In genomic region chr11:8060801-8061554, GRCh38 we compare ENCODE assay signal across 16 cellular contexts. TPM values are rescaled to one million over a fixed set of nuclear protein-coding genes. Genes with fewer than 3 reads are reported as not detected.
DNase-seq lines count a peak whose midpoint lies in the region; TF ChIP-seq lines count a peak whose summit lies in the region.
"Had no signal": no experiment of that assay in that cellular context is flagged by ENCODE, and none has a peak within 500 bp of the region (broad histone marks: within the 10 kb centered on the region; RNA-seq: fewer than 3 reads in every experiment).

No MANE protein-coding gene starts in this region.

- H3K36me3 ChIP-seq in thyroid gland (no peaks in the 10 kb centered on the region), endodermal cell (ENCODE audit: control insufficient read depth, insufficient read depth, low read length) (no peaks in the 10 kb centered on the region)
- H3K36me3 ChIP-seq: tibial nerve had no signal

- peak; percentile 33 for DNase-seq in activated effector memory CD4-positive, alpha-beta T cell treated with anti-CD3 and anti-CD28 coated beads, Interleukin-2, amount 50 U/mL, for 16 hours
- DNase-seq in activated effector memory CD4-positive, alpha-beta T cell treated with Interleukin-2 at 50 U/mL for 16 hours: no peak
- DNase-seq in astrocyte of the spinal cord (ENCODE audit: low read depth, low spot score) (peak; percentile 43), mesenteric fat pad (ENCODE audit: low spot score) (peak; percentile 83), thyroid gland (no peak), endodermal cell (no peak), KBM-7 (no peak)
- no peak for DNase-seq in activated naive CD4-positive, alpha-beta T cell treated with anti-CD3 and anti-CD28 coated beads, Interleukin-2, amount 10 ng/mL, durations not matched to agents 7 days and 5 days
- DNase-seq: cortex of kidney, foreskin melanocyte, islet precursor cell, NCI-H187, small intestine had no signal

- TF ChIP-seq CTCF in astrocyte of the spinal cord (IDR thresholded peaks at IDR 0.05; ENCODE audit: low read depth, low read length) (no peak), thyroid gland (IDR thresholded peaks at IDR 0.05) (no peak), endodermal cell (conservative IDR thresholded peaks at IDR 0.05) (no peak)

- H3K27ac Mint-ChIP-seq in endodermal cell: no peak overlapping the region
- no peak overlapping the region for H3K27ac Mint-ChIP-seq in activated naive CD4-positive, alpha-beta T cell treated with anti-CD3 and anti-CD28 coated beads, Interleukin-2, amount 10 ng/mL, durations not matched to agents 7 days and 5 days

- in situ Hi-C loops in astrocyte of the spinal cord (cut with HindIII; ENCODE audit: low sequenced_read_pairs): no loop called here
- in situ Hi-C loops in KBM-7 (cut with MboI; ENCODE audit: low pct_unique_long_range_greater_than_20kb, low sequenced_read_pairs): no loop called here

- H3K4me3 Mint-ChIP-seq in endodermal cell: no peak overlapping the region
- no peak overlapping the region for H3K4me3 Mint-ChIP-seq in activated naive CD4-positive, alpha-beta T cell treated with anti-CD3 and anti-CD28 coated beads, Interleukin-2, amount 10 ng/mL, durations not matched to agents 7 days and 5 days

- peaks cover 5% of the 10 kb centered on the region for H3K27me3 Mint-ChIP-seq in endodermal cell (ENCODE audit: insufficient read depth)
- no peaks in the 10 kb centered on the region for H3K27me3 Mint-ChIP-seq in activated naive CD4-positive, alpha-beta T cell treated with anti-CD3 and anti-CD28 coated beads, Interleukin-2, amount 10 ng/mL, durations not matched to agents 7 days and 5 days

- CTCF ChIA-PET in activated naive CD4-positive, alpha-beta T cell treated with anti-CD3 and anti-CD28 coated beads, Interleukin-2, amount 10 ng/mL, durations not matched to agents 7 days and 5 days (lab: Charles Lee): interaction anchor here (1.1 kb wide), 1 partner anchor 38 kb away, joined by 7 read pairs; no protein-coding TSS in a partner anchor

- no peak overlapping the region for H3K9ac ChIP-seq in endodermal cell (ENCODE audit: extremely low read depth, low read length, poor library complexity, severe bottlenecking)
- H3K9ac ChIP-seq: KMS-11 had no signal

- H3K9me3 ChIP-seq in thyroid gland (no peaks in the 10 kb centered on the region), endodermal cell (ENCODE audit: control insufficient read depth, low read length) (no peaks in the 10 kb centered on the region)
- H3K9me3 ChIP-seq: tibial nerve had no signal

- H3K4me1 ChIP-seq in thyroid gland (peaks cover 30 to 68% of the 10 kb centered on the region in 2 donors), endodermal cell (ENCODE audit: control insufficient read depth, insufficient read depth, low read length) (no peaks in the 10 kb centered on the region)

- intact Hi-C loops in thyroid gland (cut with DNase I): no loop called here

- H3K27ac ChIP-seq in thyroid gland: peak overlapping the region in 2 of 3 donors; percentile 27 to 59
- H3K27ac ChIP-seq in endodermal cell (ENCODE audit: low read depth, low read length): no peak overlapping the region
- H3K27ac ChIP-seq: KMS-11 had no signal

- H3K27me3 ChIP-seq in thyroid gland (no peaks in the 10 kb centered on the region), endodermal cell (ENCODE audit: control insufficient read depth, insufficient read depth, low read length, poor library complexity, severe bottlenecking) (no peaks in the 10 kb centered on the region)
- H3K27me3 ChIP-seq: tibial nerve had no signal

- no peaks in the 10 kb centered on the region for H3K9me3 Mint-ChIP-seq in endodermal cell
- no peaks in the 10 kb centered on the region for H3K9me3 Mint-ChIP-seq in activated naive CD4-positive, alpha-beta T cell treated with anti-CD3 and anti-CD28 coated beads, Interleukin-2, amount 10 ng/mL, durations not matched to agents 7 days and 5 days
- H3K9me3 Mint-ChIP-seq: activated naive CD4-positive, alpha-beta T cell treated with anti-CD3 and anti-CD28 coated beads, Interleukin-2, amount 50 U/mL, for 72 hours had no signal

- H3K4me3 ChIP-seq in astrocyte of the spinal cord (ENCODE audit: low read depth, low read length) (no peak overlapping the region), thyroid gland (replicated peaks in 1 of 3) (no peak overlapping the region), endodermal cell (ENCODE audit: low read length) (no peak overlapping the region)
- H3K4me3 ChIP-seq: tibial nerve had no signal

- WGBS in thyroid gland, 2 donors: 88 to 90% methylated on average over 8 to 10 of the region's 12 CpGs
- 93 to 97% methylated on average over 6 to 12 of the region's 12 CpGs for WGBS in endodermal cell (ENCODE audit: insufficient coverage in 1 of 2, insufficient read length in 1 of 2), 2 experiments

- no peak for TF ChIP-seq POLR2A in thyroid gland (IDR thresholded peaks at IDR 0.05)

- no peaks in the 10 kb centered on the region for H3K36me3 Mint-ChIP-seq in endodermal cell (ENCODE audit: low read depth)
- H3K36me3 Mint-ChIP-seq in activated naive CD4-positive, alpha-beta T cell treated with anti-CD3 and anti-CD28 coated beads, Interleukin-2, amount 10 ng/mL, durations not matched to agents 7 days and 5 days: no peaks in the 10 kb centered on the region
- H3K36me3 Mint-ChIP-seq: activated naive CD4-positive, alpha-beta T cell treated with anti-CD3 and anti-CD28 coated beads, Interleukin-2, amount 50 U/mL, for 72 hours had no signal

- peaks cover 13% of the 10 kb centered on the region for H3K4me1 Mint-ChIP-seq in endodermal cell
- H3K4me1 Mint-ChIP-seq in activated naive CD4-positive, alpha-beta T cell treated with anti-CD3 and anti-CD28 coated beads, Interleukin-2, amount 10 ng/mL, durations not matched to agents 7 days and 5 days: peaks cover 4% of the 10 kb centered on the region

RNA-seq across cellular contexts. Expression of gene TUB, which starts 20.0 kb away (rescaled TPM):
- 5.9 TPM for total RNA-seq in mesenteric fat pad
- total RNA-seq in thyroid gland: 10 to 100 TPM; 16.3 to 25.8 (median 22.7) TPM
- 10 to 100 TPM; 15.8 to 29.9 TPM for total RNA-seq in endodermal cell
- polyA plus RNA-seq in endodermal cell (2013, experiment 1 of 2): 21.7 TPM
- polyA plus RNA-seq in endodermal cell (2013, experiment 2 of 2): 20.4 TPM

Comparison
In these comparisons a context has a peak if more than half of its experiments do, and no peak if none do; other contexts are left out.
1. DNase-seq: peak in activated effector memory CD4-positive, alpha-beta T cell treated with anti-CD3 and anti-CD28 coated beads, Interleukin-2, amount 50 U/mL, for 16 hours (single experiment), astrocyte of the spinal cord (single experiment) and mesenteric fat pad (single experiment); none in activated effector memory CD4-positive, alpha-beta T cell treated with Interleukin-2 at 50 U/mL for 16 hours (single experiment), thyroid gland (0 of 2), endodermal cell (single experiment), activated naive CD4-positive, alpha-beta T cell treated with anti-CD3 and anti-CD28 coated beads, Interleukin-2, amount 10 ng/mL, durations not matched to agents 7 days and 5 days (single experiment) and KBM-7 (single experiment).